Comparison of ENCODE assay signal across 1 cellular context in the genomic region with DNA sequence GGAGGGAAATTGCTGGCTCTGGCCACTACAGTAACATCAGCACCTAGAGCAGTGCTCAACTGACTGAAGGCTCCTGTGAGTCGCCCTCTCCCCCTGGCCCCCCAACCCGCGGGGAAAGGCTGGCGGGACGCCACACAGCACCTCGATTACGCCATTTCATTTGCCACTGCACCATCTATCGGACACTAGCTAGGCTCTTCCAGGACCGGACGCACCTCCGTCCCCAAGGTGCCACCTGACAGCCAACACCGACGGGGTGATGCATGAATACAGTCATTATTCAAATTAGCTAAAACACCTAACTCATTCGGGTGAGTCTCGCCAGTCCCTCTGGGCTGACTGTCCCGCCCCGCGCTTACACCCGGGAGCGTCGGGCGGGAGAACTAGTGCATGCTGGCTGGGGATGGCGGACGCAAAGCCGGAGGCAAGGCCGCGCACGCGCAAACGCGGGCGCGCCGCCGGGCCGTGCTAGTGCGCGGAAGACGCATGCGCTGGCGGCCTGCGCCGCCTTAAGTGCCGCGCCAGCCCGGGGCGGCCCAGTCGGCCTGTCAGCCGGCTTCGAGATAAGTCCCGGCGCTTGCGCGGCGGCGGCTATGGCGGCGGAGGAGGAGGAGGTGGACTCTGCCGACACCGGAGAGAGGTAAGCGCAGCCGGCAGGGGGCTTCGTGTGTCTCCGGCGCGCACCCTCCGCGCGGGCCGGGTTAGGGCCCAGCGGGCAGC.
A peak's percentile ranks its signal among the peaks of the same experiment; 100 is the strongest.
TF ChIP-seq lines count a peak whose summit lies in the region.

A gene (plus strand): TSS at position 539 of the 720 bp plus-strand sequence. CDS start 55 bp downstream, at position 594.

TF ChIP-seq in K562, 482 proteins besides CTCF, POLR2A, EP300 and RAD21 (continued from another document and continues in another):
- TF ChIP-seq, protein P1, sequence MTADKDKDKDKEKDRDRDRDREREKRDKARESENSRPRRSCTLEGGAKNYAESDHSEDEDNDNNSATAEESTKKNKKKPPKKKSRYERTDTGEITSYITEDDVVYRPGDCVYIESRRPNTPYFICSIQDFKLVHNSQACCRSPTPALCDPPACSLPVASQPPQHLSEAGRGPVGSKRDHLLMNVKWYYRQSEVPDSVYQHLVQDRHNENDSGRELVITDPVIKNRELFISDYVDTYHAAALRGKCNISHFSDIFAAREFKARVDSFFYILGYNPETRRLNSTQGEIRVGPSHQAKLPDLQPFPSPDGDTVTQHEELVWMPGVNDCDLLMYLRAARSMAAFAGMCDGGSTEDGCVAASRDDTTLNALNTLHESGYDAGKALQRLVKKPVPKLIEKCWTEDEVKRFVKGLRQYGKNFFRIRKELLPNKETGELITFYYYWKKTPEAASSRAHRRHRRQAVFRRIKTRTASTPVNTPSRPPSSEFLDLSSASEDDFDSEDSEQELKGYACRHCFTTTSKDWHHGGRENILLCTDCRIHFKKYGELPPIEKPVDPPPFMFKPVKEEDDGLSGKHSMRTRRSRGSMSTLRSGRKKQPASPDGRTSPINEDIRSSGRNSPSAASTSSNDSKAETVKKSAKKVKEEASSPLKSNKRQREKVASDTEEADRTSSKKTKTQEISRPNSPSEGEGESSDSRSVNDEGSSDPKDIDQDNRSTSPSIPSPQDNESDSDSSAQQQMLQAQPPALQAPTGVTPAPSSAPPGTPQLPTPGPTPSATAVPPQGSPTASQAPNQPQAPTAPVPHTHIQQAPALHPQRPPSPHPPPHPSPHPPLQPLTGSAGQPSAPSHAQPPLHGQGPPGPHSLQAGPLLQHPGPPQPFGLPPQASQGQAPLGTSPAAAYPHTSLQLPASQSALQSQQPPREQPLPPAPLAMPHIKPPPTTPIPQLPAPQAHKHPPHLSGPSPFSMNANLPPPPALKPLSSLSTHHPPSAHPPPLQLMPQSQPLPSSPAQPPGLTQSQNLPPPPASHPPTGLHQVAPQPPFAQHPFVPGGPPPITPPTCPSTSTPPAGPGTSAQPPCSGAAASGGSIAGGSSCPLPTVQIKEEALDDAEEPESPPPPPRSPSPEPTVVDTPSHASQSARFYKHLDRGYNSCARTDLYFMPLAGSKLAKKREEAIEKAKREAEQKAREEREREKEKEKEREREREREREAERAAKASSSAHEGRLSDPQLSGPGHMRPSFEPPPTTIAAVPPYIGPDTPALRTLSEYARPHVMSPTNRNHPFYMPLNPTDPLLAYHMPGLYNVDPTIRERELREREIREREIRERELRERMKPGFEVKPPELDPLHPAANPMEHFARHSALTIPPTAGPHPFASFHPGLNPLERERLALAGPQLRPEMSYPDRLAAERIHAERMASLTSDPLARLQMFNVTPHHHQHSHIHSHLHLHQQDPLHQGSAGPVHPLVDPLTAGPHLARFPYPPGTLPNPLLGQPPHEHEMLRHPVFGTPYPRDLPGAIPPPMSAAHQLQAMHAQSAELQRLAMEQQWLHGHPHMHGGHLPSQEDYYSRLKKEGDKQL (CRISPR knock-in tag; IDR thresholded peaks at IDR 0.05; ENCODE audit: borderline replicate concordance) = no peak
- TF ChIP-seq CREM (IDR thresholded peaks at IDR 0.05; ENCODE audit: low read depth) (peak; percentile 78), ZBTB7A (IDR thresholded peaks at IDR 0.05; ENCODE audit: borderline replicate concordance, control insufficient read depth, low read depth, low read length) (peak; percentile 85; the same call in 1 of the 2 replicates), HOXB6 (CRISPR knock-in tag; IDR thresholded peaks at IDR 0.05; ENCODE audit: borderline replicate concordance) (no peak), THRAP3 (IDR thresholded peaks at IDR 0.05; ENCODE audit: borderline replicate concordance) (no peak), PHTF2 (CRISPR knock-in tag; IDR thresholded peaks at IDR 0.05) (no peak), PCBP2 (IDR thresholded peaks at IDR 0.05; ENCODE audit: low read depth, low read length, poor library complexity, severe bottlenecking) (no peak), EGR1 (conservative IDR thresholded peaks at IDR 0.05) (no peak), NRF1 (conservative IDR thresholded peaks at IDR 0.05 in 1 of 2, IDR thresholded peaks at IDR 0.05 in 1 of 2) (peak; percentile 99), SMARCB1 (IDR thresholded peaks at IDR 0.05; ENCODE audit: insufficient read length, low read depth) (no peak), FOSL1 (tag; conservative IDR thresholded peaks at IDR 0.05) (no peak; the same call in none of the 2 replicates), ZNF445 (CRISPR knock-in tag; IDR thresholded peaks at IDR 0.05; ENCODE audit: low read depth) (no peak), CBFA2T3 (IDR thresholded peaks at IDR 0.05) (no peak), BACH1 (tag; IDR thresholded peaks at IDR 0.05) (no peak), HCFC1 (IDR thresholded peaks at IDR 0.05; ENCODE audit: low read depth, low read length) (peak; percentile 71), DMBX1 (CRISPR knock-in tag; IDR thresholded peaks at IDR 0.05; ENCODE audit: borderline replicate concordance) (peak; percentile 76; the same call in 1 of the 2 replicates), NCOA6 (IDR thresholded peaks at IDR 0.05) (no peak), RB1 (IDR thresholded peaks at IDR 0.05; ENCODE audit: low read depth) (no peak), SRSF9 (IDR thresholded peaks at IDR 0.05; ENCODE audit: borderline replicate concordance, low read depth, low read length) (no peak), ZSCAN29 (IDR thresholded peaks at IDR 0.05) (no peak)
- TF ChIP-seq, protein P2, sequence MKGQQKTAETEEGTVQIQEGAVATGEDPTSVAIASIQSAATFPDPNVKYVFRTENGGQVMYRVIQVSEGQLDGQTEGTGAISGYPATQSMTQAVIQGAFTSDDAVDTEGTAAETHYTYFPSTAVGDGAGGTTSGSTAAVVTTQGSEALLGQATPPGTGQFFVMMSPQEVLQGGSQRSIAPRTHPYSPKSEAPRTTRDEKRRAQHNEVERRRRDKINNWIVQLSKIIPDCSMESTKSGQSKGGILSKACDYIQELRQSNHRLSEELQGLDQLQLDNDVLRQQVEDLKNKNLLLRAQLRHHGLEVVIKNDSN (CRISPR knock-in tag; IDR thresholded peaks at IDR 0.05) = peak; percentile 58
- TF ChIP-seq, protein P3, sequence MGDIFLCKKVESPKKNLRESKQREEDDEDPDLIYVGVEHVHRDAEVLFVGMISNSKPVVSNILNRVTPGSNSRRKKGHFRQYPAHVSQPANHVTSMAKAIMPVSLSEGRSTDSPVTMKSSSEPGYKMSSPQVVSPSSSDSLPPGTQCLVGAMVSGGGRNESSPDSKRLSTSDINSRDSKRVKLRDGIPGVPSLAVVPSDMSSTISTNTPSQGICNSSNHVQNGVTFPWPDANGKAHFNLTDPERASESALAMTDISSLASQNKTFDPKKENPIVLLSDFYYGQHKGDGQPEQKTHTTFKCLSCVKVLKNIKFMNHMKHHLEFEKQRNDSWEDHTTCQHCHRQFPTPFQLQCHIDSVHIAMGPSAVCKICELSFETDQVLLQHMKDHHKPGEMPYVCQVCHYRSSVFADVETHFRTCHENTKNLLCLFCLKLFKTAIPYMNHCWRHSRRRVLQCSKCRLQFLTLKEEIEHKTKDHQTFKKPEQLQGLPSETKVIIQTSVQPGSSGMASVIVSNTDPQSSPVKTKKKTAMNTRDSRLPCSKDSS (IDR thresholded peaks at IDR 0.05; ENCODE audit: low read depth, partially characterized antibody) = no peak
- TF ChIP-seq, protein P4, sequence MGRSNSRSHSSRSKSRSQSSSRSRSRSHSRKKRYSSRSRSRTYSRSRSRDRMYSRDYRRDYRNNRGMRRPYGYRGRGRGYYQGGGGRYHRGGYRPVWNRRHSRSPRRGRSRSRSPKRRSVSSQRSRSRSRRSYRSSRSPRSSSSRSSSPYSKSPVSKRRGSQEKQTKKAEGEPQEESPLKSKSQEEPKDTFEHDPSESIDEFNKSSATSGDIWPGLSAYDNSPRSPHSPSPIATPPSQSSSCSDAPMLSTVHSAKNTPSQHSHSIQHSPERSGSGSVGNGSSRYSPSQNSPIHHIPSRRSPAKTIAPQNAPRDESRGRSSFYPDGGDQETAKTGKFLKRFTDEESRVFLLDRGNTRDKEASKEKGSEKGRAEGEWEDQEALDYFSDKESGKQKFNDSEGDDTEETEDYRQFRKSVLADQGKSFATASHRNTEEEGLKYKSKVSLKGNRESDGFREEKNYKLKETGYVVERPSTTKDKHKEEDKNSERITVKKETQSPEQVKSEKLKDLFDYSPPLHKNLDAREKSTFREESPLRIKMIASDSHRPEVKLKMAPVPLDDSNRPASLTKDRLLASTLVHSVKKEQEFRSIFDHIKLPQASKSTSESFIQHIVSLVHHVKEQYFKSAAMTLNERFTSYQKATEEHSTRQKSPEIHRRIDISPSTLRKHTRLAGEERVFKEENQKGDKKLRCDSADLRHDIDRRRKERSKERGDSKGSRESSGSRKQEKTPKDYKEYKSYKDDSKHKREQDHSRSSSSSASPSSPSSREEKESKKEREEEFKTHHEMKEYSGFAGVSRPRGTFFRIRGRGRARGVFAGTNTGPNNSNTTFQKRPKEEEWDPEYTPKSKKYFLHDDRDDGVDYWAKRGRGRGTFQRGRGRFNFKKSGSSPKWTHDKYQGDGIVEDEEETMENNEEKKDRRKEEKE (IDR thresholded peaks at IDR 0.05; ENCODE audit: borderline replicate concordance in 1 of 2, control insufficient read depth in 1 of 2, low read depth in 2 of 2, low read length in 1 of 2) = peak in 1 of 2 experiments; percentile 49; a peak in 1 of 4 replicates
- TF ChIP-seq, protein P5, sequence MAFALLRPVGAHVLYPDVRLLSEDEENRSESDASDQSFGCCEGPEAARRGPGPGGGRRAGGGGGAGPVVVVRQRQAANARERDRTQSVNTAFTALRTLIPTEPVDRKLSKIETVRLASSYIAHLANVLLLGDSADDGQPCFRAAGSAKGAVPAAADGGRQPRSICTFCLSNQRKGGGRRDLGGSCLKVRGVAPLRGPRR (CRISPR knock-in tag; IDR thresholded peaks at IDR 0.05) = 0 out of 2 replicates have a peak, but pooled peaks have one; percentile 40
- TF ChIP-seq, protein P6, sequence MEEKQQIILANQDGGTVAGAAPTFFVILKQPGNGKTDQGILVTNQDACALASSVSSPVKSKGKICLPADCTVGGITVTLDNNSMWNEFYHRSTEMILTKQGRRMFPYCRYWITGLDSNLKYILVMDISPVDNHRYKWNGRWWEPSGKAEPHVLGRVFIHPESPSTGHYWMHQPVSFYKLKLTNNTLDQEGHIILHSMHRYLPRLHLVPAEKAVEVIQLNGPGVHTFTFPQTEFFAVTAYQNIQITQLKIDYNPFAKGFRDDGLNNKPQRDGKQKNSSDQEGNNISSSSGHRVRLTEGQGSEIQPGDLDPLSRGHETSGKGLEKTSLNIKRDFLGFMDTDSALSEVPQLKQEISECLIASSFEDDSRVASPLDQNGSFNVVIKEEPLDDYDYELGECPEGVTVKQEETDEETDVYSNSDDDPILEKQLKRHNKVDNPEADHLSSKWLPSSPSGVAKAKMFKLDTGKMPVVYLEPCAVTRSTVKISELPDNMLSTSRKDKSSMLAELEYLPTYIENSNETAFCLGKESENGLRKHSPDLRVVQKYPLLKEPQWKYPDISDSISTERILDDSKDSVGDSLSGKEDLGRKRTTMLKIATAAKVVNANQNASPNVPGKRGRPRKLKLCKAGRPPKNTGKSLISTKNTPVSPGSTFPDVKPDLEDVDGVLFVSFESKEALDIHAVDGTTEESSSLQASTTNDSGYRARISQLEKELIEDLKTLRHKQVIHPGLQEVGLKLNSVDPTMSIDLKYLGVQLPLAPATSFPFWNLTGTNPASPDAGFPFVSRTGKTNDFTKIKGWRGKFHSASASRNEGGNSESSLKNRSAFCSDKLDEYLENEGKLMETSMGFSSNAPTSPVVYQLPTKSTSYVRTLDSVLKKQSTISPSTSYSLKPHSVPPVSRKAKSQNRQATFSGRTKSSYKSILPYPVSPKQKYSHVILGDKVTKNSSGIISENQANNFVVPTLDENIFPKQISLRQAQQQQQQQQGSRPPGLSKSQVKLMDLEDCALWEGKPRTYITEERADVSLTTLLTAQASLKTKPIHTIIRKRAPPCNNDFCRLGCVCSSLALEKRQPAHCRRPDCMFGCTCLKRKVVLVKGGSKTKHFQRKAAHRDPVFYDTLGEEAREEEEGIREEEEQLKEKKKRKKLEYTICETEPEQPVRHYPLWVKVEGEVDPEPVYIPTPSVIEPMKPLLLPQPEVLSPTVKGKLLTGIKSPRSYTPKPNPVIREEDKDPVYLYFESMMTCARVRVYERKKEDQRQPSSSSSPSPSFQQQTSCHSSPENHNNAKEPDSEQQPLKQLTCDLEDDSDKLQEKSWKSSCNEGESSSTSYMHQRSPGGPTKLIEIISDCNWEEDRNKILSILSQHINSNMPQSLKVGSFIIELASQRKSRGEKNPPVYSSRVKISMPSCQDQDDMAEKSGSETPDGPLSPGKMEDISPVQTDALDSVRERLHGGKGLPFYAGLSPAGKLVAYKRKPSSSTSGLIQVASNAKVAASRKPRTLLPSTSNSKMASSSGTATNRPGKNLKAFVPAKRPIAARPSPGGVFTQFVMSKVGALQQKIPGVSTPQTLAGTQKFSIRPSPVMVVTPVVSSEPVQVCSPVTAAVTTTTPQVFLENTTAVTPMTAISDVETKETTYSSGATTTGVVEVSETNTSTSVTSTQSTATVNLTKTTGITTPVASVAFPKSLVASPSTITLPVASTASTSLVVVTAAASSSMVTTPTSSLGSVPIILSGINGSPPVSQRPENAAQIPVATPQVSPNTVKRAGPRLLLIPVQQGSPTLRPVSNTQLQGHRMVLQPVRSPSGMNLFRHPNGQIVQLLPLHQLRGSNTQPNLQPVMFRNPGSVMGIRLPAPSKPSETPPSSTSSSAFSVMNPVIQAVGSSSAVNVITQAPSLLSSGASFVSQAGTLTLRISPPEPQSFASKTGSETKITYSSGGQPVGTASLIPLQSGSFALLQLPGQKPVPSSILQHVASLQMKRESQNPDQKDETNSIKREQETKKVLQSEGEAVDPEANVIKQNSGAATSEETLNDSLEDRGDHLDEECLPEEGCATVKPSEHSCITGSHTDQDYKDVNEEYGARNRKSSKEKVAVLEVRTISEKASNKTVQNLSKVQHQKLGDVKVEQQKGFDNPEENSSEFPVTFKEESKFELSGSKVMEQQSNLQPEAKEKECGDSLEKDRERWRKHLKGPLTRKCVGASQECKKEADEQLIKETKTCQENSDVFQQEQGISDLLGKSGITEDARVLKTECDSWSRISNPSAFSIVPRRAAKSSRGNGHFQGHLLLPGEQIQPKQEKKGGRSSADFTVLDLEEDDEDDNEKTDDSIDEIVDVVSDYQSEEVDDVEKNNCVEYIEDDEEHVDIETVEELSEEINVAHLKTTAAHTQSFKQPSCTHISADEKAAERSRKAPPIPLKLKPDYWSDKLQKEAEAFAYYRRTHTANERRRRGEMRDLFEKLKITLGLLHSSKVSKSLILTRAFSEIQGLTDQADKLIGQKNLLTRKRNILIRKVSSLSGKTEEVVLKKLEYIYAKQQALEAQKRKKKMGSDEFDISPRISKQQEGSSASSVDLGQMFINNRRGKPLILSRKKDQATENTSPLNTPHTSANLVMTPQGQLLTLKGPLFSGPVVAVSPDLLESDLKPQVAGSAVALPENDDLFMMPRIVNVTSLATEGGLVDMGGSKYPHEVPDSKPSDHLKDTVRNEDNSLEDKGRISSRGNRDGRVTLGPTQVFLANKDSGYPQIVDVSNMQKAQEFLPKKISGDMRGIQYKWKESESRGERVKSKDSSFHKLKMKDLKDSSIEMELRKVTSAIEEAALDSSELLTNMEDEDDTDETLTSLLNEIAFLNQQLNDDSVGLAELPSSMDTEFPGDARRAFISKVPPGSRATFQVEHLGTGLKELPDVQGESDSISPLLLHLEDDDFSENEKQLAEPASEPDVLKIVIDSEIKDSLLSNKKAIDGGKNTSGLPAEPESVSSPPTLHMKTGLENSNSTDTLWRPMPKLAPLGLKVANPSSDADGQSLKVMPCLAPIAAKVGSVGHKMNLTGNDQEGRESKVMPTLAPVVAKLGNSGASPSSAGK (IDR thresholded peaks at IDR 0.05) = no peak
- TF ChIP-seq, protein P7, sequence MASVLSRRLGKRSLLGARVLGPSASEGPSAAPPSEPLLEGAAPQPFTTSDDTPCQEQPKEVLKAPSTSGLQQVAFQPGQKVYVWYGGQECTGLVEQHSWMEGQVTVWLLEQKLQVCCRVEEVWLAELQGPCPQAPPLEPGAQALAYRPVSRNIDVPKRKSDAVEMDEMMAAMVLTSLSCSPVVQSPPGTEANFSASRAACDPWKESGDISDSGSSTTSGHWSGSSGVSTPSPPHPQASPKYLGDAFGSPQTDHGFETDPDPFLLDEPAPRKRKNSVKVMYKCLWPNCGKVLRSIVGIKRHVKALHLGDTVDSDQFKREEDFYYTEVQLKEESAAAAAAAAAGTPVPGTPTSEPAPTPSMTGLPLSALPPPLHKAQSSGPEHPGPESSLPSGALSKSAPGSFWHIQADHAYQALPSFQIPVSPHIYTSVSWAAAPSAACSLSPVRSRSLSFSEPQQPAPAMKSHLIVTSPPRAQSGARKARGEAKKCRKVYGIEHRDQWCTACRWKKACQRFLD (CRISPR knock-in tag; IDR thresholded peaks at IDR 0.05) = peak; percentile 67
